In the genomic region with DNA sequence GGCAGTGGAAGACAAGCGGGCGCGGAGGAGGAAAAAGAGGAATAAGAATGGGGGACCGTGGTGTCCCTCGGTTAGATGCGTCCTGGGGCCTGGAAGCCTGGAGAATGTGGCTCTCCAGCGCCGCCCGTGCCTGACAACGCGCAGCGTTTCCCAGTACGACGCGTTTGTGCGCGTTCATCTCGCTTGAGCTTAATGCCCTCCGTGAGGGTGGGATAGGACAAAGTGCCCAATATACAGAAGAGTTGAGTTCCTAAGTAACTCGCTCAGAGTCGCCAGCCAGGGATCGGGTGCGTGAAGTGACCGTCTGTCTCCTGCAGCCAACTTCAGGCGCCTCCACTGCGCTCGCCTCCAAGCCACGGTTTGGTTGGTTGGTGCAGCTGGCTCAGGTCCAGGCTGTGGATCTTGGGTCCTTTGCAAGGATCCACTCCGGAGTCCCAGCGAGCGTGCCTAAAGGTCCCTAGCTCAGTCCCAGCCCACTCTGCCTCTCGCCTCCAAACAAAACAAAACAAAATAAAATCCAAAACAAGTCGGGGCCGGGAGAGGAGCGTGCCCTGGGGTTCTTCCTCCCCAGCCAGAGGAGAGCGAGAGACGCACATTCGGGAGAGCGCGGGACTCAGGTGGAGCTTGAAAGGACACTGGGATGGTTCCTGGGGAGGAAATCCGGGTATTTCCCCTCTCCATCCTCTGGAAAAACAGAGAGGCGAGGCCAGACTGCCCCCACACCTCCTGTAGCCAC, we compare ENCODE assay signal across 9 cellular contexts. TPM values are rescaled to one million over a fixed set of nuclear protein-coding genes. Genes with fewer than 3 reads are reported as not detected.
A peak's percentile ranks its signal among the peaks of the same experiment; 100 is the strongest.
DNase-seq lines count a peak whose midpoint lies in the region; ATAC-seq, FAIRE-seq and TF ChIP-seq lines count a peak whose summit lies in the region.
"Had no signal": no experiment of that assay in that cellular context is flagged by ENCODE, and none has a peak within 500 bp of the region (broad histone marks: within the 10 kb centered on the region; RNA-seq: fewer than 3 reads in every experiment).

No MANE protein-coding gene starts in this region.

- H3K27me3 Mint-ChIP-seq in CD8-positive, alpha-beta memory T cell, result peaks cover 32 to 37% of the 10 kb centered on the region in 2 donors
- peaks cover 55% of the 10 kb centered on the region for H3K27me3 Mint-ChIP-seq in activated naive CD8-positive, alpha-beta T cell treated with anti-CD3 and anti-CD28 coated beads, Interleukin-2, amount 10 ng/mL, durations not matched to agents 7 days and 5 days

- peaks cover 0 to 13% (median 0%) of the 10 kb centered on the region in 3 donors for H3K36me3 Mint-ChIP-seq in CD8-positive, alpha-beta memory T cell
- peaks cover 1% of the 10 kb centered on the region for H3K36me3 Mint-ChIP-seq in activated naive CD8-positive, alpha-beta T cell treated with anti-CD3 and anti-CD28 coated beads, Interleukin-2, amount 10 ng/mL, durations not matched to agents 7 days and 5 days

- peaks cover 37 to 77% (median 40%) of the 10 kb centered on the region in 3 donors for H3K4me1 Mint-ChIP-seq in CD8-positive, alpha-beta memory T cell
- peaks cover 24% of the 10 kb centered on the region for H3K4me1 Mint-ChIP-seq in activated naive CD8-positive, alpha-beta T cell treated with anti-CD3 and anti-CD28 coated beads, Interleukin-2, amount 10 ng/mL, durations not matched to agents 7 days and 5 days

- H3K27me3 ChIP-seq in CD8-positive, alpha-beta memory T cell (ENCODE audit: insufficient read depth, low read length, poor library complexity, severe bottlenecking), result peaks cover 32% of the 10 kb centered on the region
- H3K27me3 ChIP-seq in muscle layer of duodenum (ENCODE audit: low read depth, low read length) (peaks cover 59% of the 10 kb centered on the region), brain microvascular endothelial cell (replicated peaks) (peaks cover 64% of the 10 kb centered on the region)

- no peak for DNase-seq in CD8-positive, alpha-beta memory T cell
- no peak for DNase-seq in HTR-8/SVneo (ENCODE audit: insufficient read length, low spot score)
- DNase-seq in activated naive CD8-positive, alpha-beta T cell treated with anti-CD3 and anti-CD28 coated beads, Interleukin-2, amount 10 ng/mL, durations not matched to agents 7 days and 5 days, result peak; percentile 39
- no peak for DNase-seq in UCSD-AML1 (lab: John Stamatoyannopoulos, UW; ENCODE audit: unreplicated experiment)
- no peak for DNase-seq in brain microvascular endothelial cell
- DNase-seq in A172 (ENCODE audit: low spot score), result no peak

- TF ChIP-seq CTCF in brain microvascular endothelial cell (IDR thresholded peaks at IDR 0.05; ENCODE audit: low read depth, low read length, missing control alignments), result no peak

- peak overlapping the region in 3 of 8 donors; percentile 51 to 81 (median 70) for H3K27ac Mint-ChIP-seq in CD8-positive, alpha-beta memory T cell
- H3K27ac Mint-ChIP-seq in activated naive CD8-positive, alpha-beta T cell treated with anti-CD3 and anti-CD28 coated beads, Interleukin-2, amount 10 ng/mL, durations not matched to agents 7 days and 5 days, result no peak overlapping the region

- no peak for ATAC-seq in activated naive CD8-positive, alpha-beta T cell treated with anti-CD3 and anti-CD28 coated beads, Interleukin-2, amount 10 ng/mL, durations not matched to agents 7 days and 5 days (ENCODE audit: low read depth)
- ATAC-seq in HG03280 (IDR thresholded peaks at IDR 0.05; ENCODE audit: unreplicated experiment), result no peak

- H3K36me3 ChIP-seq in CD8-positive, alpha-beta memory T cell (ENCODE audit: insufficient read depth, low read length), result no peaks in the 10 kb centered on the region
- H3K36me3 ChIP-seq in muscle layer of duodenum (ENCODE audit: control insufficient read depth in 1 of 2, insufficient read depth in 2 of 2, low read length in 2 of 2) (no peaks in the 10 kb centered on the region), brain microvascular endothelial cell (replicated peaks) (no peaks in the 10 kb centered on the region)

- CTCF ChIA-PET in CD8-positive, alpha-beta memory T cell (lab: Charles Lee), result interaction anchor here (1.0 kb wide), 2 partner anchors 11 to 204 kb away, joined by 3 read pairs; no protein-coding TSS in a partner anchor

- FAIRE-seq in HTR-8/SVneo (lab: Jason Lieb, UNC), result peak; percentile 16
- FAIRE-seq: endometrium had no signal

- H3K4me1 ChIP-seq in CD8-positive, alpha-beta memory T cell (ENCODE audit: insufficient read depth, low read length), result peaks cover 62% of the 10 kb centered on the region
- H3K4me1 ChIP-seq in muscle layer of duodenum (ENCODE audit: control insufficient read depth in 1 of 2, insufficient read depth in 2 of 2, low read length in 2 of 2), result peaks cover 5 to 64% of the 10 kb centered on the region in 2 donors

- no peaks in the 10 kb centered on the region for H3K9me3 ChIP-seq in CD8-positive, alpha-beta memory T cell (ENCODE audit: low read length)
- H3K9me3 ChIP-seq in muscle layer of duodenum (ENCODE audit: control insufficient read depth in 1 of 2, low read length in 2 of 2), result no peaks in the 10 kb centered on the region

- H3K4me3 ChIP-seq in CD8-positive, alpha-beta memory T cell (ENCODE audit: low read length), result peak overlapping the region; percentile 32
- H3K4me3 ChIP-seq in muscle layer of duodenum (ENCODE audit: low read depth in 1 of 2, low read length in 2 of 2) (peak overlapping the region; percentile 26 to 52), brain microvascular endothelial cell (ENCODE audit: low read depth, low read length) (no peak overlapping the region)

- no peak overlapping the region for H3K27ac ChIP-seq in CD8-positive, alpha-beta memory T cell (ENCODE audit: low read depth, low read length)
- no peak overlapping the region for H3K27ac ChIP-seq in muscle layer of duodenum (ENCODE audit: low read length)
- no peak overlapping the region for H3K27ac ChIP-seq in brain microvascular endothelial cell

- H3K4me3 Mint-ChIP-seq in CD8-positive, alpha-beta memory T cell, result peak overlapping the region; percentile 56 to 83 (median 75)
- H3K4me3 Mint-ChIP-seq in activated naive CD8-positive, alpha-beta T cell treated with anti-CD3 and anti-CD28 coated beads, Interleukin-2, amount 10 ng/mL, durations not matched to agents 7 days and 5 days, result peak overlapping the region; percentile 82

- in situ Hi-C loops in brain microvascular endothelial cell (cut with HindIII; ENCODE audit: low pct_ligation_motif_present, low sequenced_read_pairs), result no loop called here

- H3K9me3 Mint-ChIP-seq in CD8-positive, alpha-beta memory T cell, result no peaks in the 10 kb centered on the region
- no peaks in the 10 kb centered on the region for H3K9me3 Mint-ChIP-seq in activated naive CD8-positive, alpha-beta T cell treated with anti-CD3 and anti-CD28 coated beads, Interleukin-2, amount 10 ng/mL, durations not matched to agents 7 days and 5 days

- POLR2A ChIA-PET in CD8-positive, alpha-beta memory T cell (lab: Charles Lee), result interaction anchor here (0.6 to 1.2 kb wide), 3 partner anchors 169 to 278 kb away, joined by 3 to 11 read pairs (median 5); a partner anchor contains a TSS
- POLR2A ChIA-PET in activated naive CD8-positive, alpha-beta T cell treated with anti-CD3 and anti-CD28 coated beads, Interleukin-2, amount 10 ng/mL, durations not matched to agents 7 days and 5 days (lab: Charles Lee), result interaction anchor here (1.3 kb wide), 1 partner anchor 179 kb away, joined by 3 read pairs; a partner anchor contains a TSS

RNA-seq across cellular contexts. Expression of a gene that starts 1.0 kb away (rescaled TPM):
- 1 to 10 TPM; 2.7 to 3.1 TPM for total RNA-seq in CD8-positive, alpha-beta memory T cell
- not detected for polyA plus RNA-seq in CD8-positive, alpha-beta memory T cell
- not detected for total RNA-seq in activated naive CD8-positive, alpha-beta T cell treated with anti-CD3 and anti-CD28 coated beads, Interleukin-2, amount 10 ng/mL, durations not matched to agents 7 days and 5 days
- total RNA-seq in A172 (2014; rRNA removed; shearing (Covaris generic)), result 0.19 TPM in 1 of 2 replicates, not detected in the other

RNA-seq across cellular contexts. Expression of a gene that starts 3.2 kb away (rescaled TPM):
- 100 to 1,000 TPM; 120 to 123 TPM for total RNA-seq in CD8-positive, alpha-beta memory T cell
- 80.4 TPM for polyA plus RNA-seq in CD8-positive, alpha-beta memory T cell
- total RNA-seq in activated naive CD8-positive, alpha-beta T cell treated with anti-CD3 and anti-CD28 coated beads, Interleukin-2, amount 10 ng/mL, durations not matched to agents 7 days and 5 days, result 10 to 100 TPM; 81.6 to 83.0 TPM
- total RNA-seq in A172 (2014; rRNA removed; shearing (Covaris generic)), result 34.6 and 45.0 TPM in 2 replicates

RNA-seq across cellular contexts. Expression of a gene that starts 3.5 kb away (rescaled TPM):
- total RNA-seq in CD8-positive, alpha-beta memory T cell, result 1 to 10 TPM; 2.8 to 3.0 TPM
- 4.1 TPM for polyA plus RNA-seq in CD8-positive, alpha-beta memory T cell
- not detected for total RNA-seq in activated naive CD8-positive, alpha-beta T cell treated with anti-CD3 and anti-CD28 coated beads, Interleukin-2, amount 10 ng/mL, durations not matched to agents 7 days and 5 days
- not detected in 2 replicates for total RNA-seq in A172 (2014; rRNA removed; shearing (Covaris generic))

RNA-seq across cellular contexts. Expression of a gene that starts 28.1 kb away (rescaled TPM):
- total RNA-seq in CD8-positive, alpha-beta memory T cell, result 100 to 1,000 TPM; 105 to 109 TPM
- polyA plus RNA-seq in CD8-positive, alpha-beta memory T cell, result 69.3 TPM
- total RNA-seq in activated naive CD8-positive, alpha-beta T cell treated with anti-CD3 and anti-CD28 coated beads, Interleukin-2, amount 10 ng/mL, durations not matched to agents 7 days and 5 days, result 100 to 1,000 TPM; 163 to 164 TPM
- total RNA-seq in A172 (2014; rRNA removed; shearing (Covaris generic)), result 98.5 and 104 TPM in 2 replicates

RNA-seq across cellular contexts. Expression of a gene that starts 48.4 kb away (rescaled TPM):
- total RNA-seq in CD8-positive, alpha-beta memory T cell, result under 1 TPM; 0.07 to 0.11 TPM
- polyA plus RNA-seq in CD8-positive, alpha-beta memory T cell, result not detected
- total RNA-seq in activated naive CD8-positive, alpha-beta T cell treated with anti-CD3 and anti-CD28 coated beads, Interleukin-2, amount 10 ng/mL, durations not matched to agents 7 days and 5 days, result under 1 TPM; 0.78 to 0.85 TPM
- not detected in 2 replicates for total RNA-seq in A172 (2014; rRNA removed; shearing (Covaris generic))
